In the genomic region with DNA sequence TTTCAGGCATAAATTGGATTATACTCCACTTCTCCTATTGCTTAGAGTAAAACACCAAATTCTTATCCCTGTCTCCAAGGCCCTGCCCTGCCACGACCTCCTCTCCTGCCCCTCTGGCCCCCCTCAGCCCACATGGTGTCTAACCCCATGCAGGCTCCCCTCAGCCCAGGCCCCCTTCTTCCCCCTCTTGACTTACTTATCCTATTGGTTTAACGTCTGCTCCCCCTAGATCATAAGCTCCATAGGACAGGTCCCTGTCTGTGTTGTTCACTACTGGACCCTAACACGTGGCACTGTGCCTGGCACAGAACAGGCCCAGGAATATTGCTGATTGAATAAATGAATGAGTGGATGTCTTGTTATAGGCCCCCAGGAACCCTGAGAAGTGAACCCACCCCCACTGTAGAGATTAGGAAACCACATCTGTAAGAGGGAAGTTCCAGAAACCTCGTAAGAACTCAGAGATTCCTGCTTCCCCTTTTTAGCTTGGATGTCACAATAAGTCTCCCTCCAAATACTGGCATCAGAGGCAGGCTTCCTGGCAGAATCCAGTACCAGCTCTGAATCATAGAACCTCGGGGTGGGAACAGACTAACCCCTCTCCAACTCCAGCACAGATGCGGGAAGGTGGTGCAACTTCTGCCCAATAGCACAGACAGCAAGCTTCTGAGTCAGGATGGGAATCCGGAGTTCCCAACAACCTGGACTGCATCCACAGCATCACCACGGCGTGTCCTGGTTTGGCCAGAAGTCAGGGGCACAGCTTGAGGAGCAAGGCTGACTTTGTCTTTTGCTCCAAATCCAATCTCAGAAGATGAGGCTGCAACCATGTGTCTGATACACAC, we compare ENCODE assay signal across 10 cellular contexts. TPM values are rescaled to one million over a fixed set of nuclear protein-coding genes. Genes with fewer than 3 reads are reported as not detected.
A peak's percentile ranks its signal among the peaks of the same experiment; 100 is the strongest.
DNase-seq lines count a peak whose midpoint lies in the region; ATAC-seq and TF ChIP-seq lines count a peak whose summit lies in the region.
"Had no signal": no experiment of that assay in that cellular context is flagged by ENCODE, and none has a peak within 500 bp of the region (broad histone marks: within the 10 kb centered on the region; RNA-seq: fewer than 3 reads in every experiment).

No MANE protein-coding gene starts in this region.

- no peak overlapping the region for H3K4me3 Mint-ChIP-seq in chondrocyte (ENCODE audit: unreplicated experiment)
- H3K4me3 Mint-ChIP-seq in naive thymus-derived CD4-positive, alpha-beta T cell, result peak overlapping the region in 2 of 10 donors; percentile 8 to 18
- no peak overlapping the region for H3K4me3 Mint-ChIP-seq in H9

- no peak overlapping the region for H3K27ac Mint-ChIP-seq in chondrocyte (ENCODE audit: unreplicated experiment)
- peak overlapping the region in 8 of 9 donors; percentile 6 to 92 (median 74) for H3K27ac Mint-ChIP-seq in naive thymus-derived CD4-positive, alpha-beta T cell
- peak overlapping the region in 1 of 3 experiments; percentile 8; a peak in 2 of 7 replicates for H3K27ac Mint-ChIP-seq in H9

- H3K23ac ChIP-seq in H9 (ENCODE audit: insufficient read length, low read depth, low read length), result no peak overlapping the region

- H3K4me3 ChIP-seq in BLaER1 treated with 17β-estradiol and CSF1 and Interleukin-3, amounts not matched to agents 10 nM and 100 nM, result peak overlapping the region in 3 of 10 experiments; percentile 2 to 25 (median 24); a peak in 5 of 20 replicates
- H3K4me3 ChIP-seq in naive thymus-derived CD4-positive, alpha-beta T cell (ENCODE audit: low read length), result no peak overlapping the region
- H3K4me3 ChIP-seq: testis had no signal

- peak; percentile 85 for DNase-seq in NOMO-1 treated with dmso at 0.1 percent for 144 hours (lab: John Stamatoyannopoulos, UW; ENCODE audit: unreplicated experiment)
- DNase-seq in chondrocyte (ENCODE audit: low spot score), result peak; percentile 75
- DNase-seq in naive thymus-derived CD4-positive, alpha-beta T cell, result no peak
- no peak for DNase-seq in H9
- no peak for DNase-seq in NCI-H1417 (lab: John Stamatoyannopoulos, UW)
- no peak for DNase-seq in COLO829 (ENCODE audit: low spot score)
- DNase-seq: NCI-H2081, testis had no signal

- H3K79me1 ChIP-seq in H9 (ENCODE audit: insufficient read depth, low read depth, low read length, poor library complexity, severe bottlenecking), result no peaks in the 10 kb centered on the region

- H3K56ac ChIP-seq in H9 (ENCODE audit: insufficient read length, low read depth, low read length), result no peak overlapping the region

- no peaks in the 10 kb centered on the region for H3K27me3 ChIP-seq in BLaER1 treated with 17β-estradiol and CSF1 and Interleukin-3, amounts not matched to agents 10 nM and 100 nM
- no peaks in the 10 kb centered on the region for H3K27me3 ChIP-seq in naive thymus-derived CD4-positive, alpha-beta T cell (ENCODE audit: control insufficient read depth in 2 of 2, insufficient read depth in 2 of 2, low read length in 2 of 2)
- no peaks in the 10 kb centered on the region for H3K27me3 ChIP-seq in H9 (ENCODE audit: insufficient read depth, low read length)
- H3K27me3 ChIP-seq: testis had no signal

- H3K9me3 Mint-ChIP-seq in chondrocyte (ENCODE audit: low read depth) (peaks cover 4% of the 10 kb centered on the region), H9 (no peaks in the 10 kb centered on the region)
- H3K9me3 Mint-ChIP-seq in naive thymus-derived CD4-positive, alpha-beta T cell, result no peaks in the 10 kb centered on the region

- no peak overlapping the region for H3T11ph ChIP-seq in H9 (ENCODE audit: low read length)

- peak overlapping the region; percentile 8 to 92 (median 79); a peak in 20 of 22 replicates for H3K9ac ChIP-seq in BLaER1 treated with 17β-estradiol and CSF1 and Interleukin-3, amounts not matched to agents 10 nM and 100 nM
- no peak overlapping the region for H3K9ac ChIP-seq in H9 (ENCODE audit: extremely low read depth, insufficient read length, low read length)

- no peak overlapping the region for H2BK120ac ChIP-seq in H9 (ENCODE audit: low read depth, low read length, poor library complexity, severe bottlenecking)

- no peak overlapping the region for H2BK15ac ChIP-seq in H9 (ENCODE audit: low read depth, low read length)

- H2AK5ac ChIP-seq in H9 (ENCODE audit: insufficient read length, low read length), result no peak overlapping the region

- no peak overlapping the region; the same call in 1 of the 2 replicates for H3K14ac ChIP-seq in H9 (ENCODE audit: insufficient read depth, low read length)

- intact Hi-C loops in naive thymus-derived CD4-positive, alpha-beta T cell (cut with micrococcal nuclease), result no loop called here

- H2AFZ ChIP-seq in H9 (ENCODE audit: low read length), result no peak overlapping the region

- no peak overlapping the region for H4K91ac ChIP-seq in H9 (ENCODE audit: insufficient read length, low read depth, low read length)

- peak; percentile 74 for ATAC-seq in naive thymus-derived CD4-positive, alpha-beta T cell
- no peak for ATAC-seq in HG03280 (IDR thresholded peaks at IDR 0.05; ENCODE audit: unreplicated experiment)

- no peaks in the 10 kb centered on the region for H3K9me3 ChIP-seq in BLaER1 treated with 17β-estradiol and CSF1 and Interleukin-3, amounts not matched to agents 10 nM and 100 nM (replicated peaks in 1 of 11)
- no peaks in the 10 kb centered on the region for H3K9me3 ChIP-seq in naive thymus-derived CD4-positive, alpha-beta T cell (ENCODE audit: control insufficient read depth in 2 of 3, low read length in 3 of 3)
- no peaks in the 10 kb centered on the region for H3K9me3 ChIP-seq in H9 (ENCODE audit: control insufficient read depth, low read depth, low read length)
- H3K9me3 ChIP-seq: testis had no signal

- H3K36me3 Mint-ChIP-seq in chondrocyte (ENCODE audit: low read depth), result no peaks in the 10 kb centered on the region
- H3K36me3 Mint-ChIP-seq in naive thymus-derived CD4-positive, alpha-beta T cell, result peaks cover 0 to 21% (median 21%) of the 10 kb centered on the region in 5 donors
- peaks cover 0 to 8% (median 4%) of the 10 kb centered on the region in 3 experiments; a peak in 4 of 7 replicates for H3K36me3 Mint-ChIP-seq in H9 (ENCODE audit: insufficient read depth in 1 of 3, low read depth in 3 of 3)

- no peak overlapping the region for H2BK12ac ChIP-seq in H9 (ENCODE audit: insufficient read length, low read depth, low read length)

- H3K23me2 ChIP-seq in H9 (ENCODE audit: insufficient read length, low read depth, low read length, poor library complexity, severe bottlenecking), result no peaks in the 10 kb centered on the region

- no peak overlapping the region for H2BK5ac ChIP-seq in H9 (ENCODE audit: insufficient read length, low read length)

- peak overlapping the region; percentile 70 to 97 (median 90) for H3K4me2 ChIP-seq in BLaER1 treated with 17β-estradiol and CSF1 and Interleukin-3, amounts not matched to agents 10 nM and 100 nM
- H3K4me2 ChIP-seq in H9 (ENCODE audit: insufficient read depth, insufficient read length, low read length), result no peak overlapping the region

- H3K79me2 ChIP-seq in H9 (ENCODE audit: insufficient read depth, low read length), result no peaks in the 10 kb centered on the region

- WGBS in H9 (ENCODE audit: extremely low coverage, insufficient read length, low lambda C conversion rate), result no CpG with 5 or more reads among the region's 9 CpGs

- CTCF ChIA-PET in naive thymus-derived CD4-positive, alpha-beta T cell (lab: Charles Lee), result interaction anchor here (0.7 to 10.9 kb wide), 6 partner anchors 9 to 155 kb away, joined by 3 to 153 read pairs (median 3); no protein-coding TSS in a partner anchor

- H4K20me1 ChIP-seq in BLaER1 treated with 17β-estradiol and CSF1 and Interleukin-3, amounts not matched to agents 10 nM and 100 nM, result peaks cover 0 to 5% (median 0%) of the 10 kb centered on the region in 11 experiments; a peak in 2 of 22 replicates
- no peaks in the 10 kb centered on the region for H4K20me1 ChIP-seq in H9 (ENCODE audit: control insufficient read depth, insufficient read depth, insufficient read length)

- no peak for TF ChIP-seq CTCF in chondrocyte (IDR thresholded peaks at IDR 0.05)
- TF ChIP-seq CTCF in H9 (conservative IDR thresholded peaks at IDR 0.05), result no peak

- peak overlapping the region; percentile 43 to 98 (median 93) for H3K27ac ChIP-seq in BLaER1 treated with 17β-estradiol and CSF1 and Interleukin-3, amounts not matched to agents 10 nM and 100 nM
- H3K27ac ChIP-seq in naive thymus-derived CD4-positive, alpha-beta T cell (ENCODE audit: low read depth, low read length), result no peak overlapping the region
- no peak overlapping the region for H3K27ac ChIP-seq in H9 (ENCODE audit: insufficient read length, low read depth, low read length)
- H3K27ac ChIP-seq: testis had no signal

- no peak overlapping the region for H2BK20ac ChIP-seq in H9 (ENCODE audit: low read depth, low read length, poor library complexity, severe bottlenecking)

- POLR2A ChIA-PET in naive thymus-derived CD4-positive, alpha-beta T cell (lab: Charles Lee), result interaction anchor here (0.9 kb wide), 1 partner anchor 36 kb away, joined by 3 read pairs; no protein-coding TSS in a partner anchor

- H3K4ac ChIP-seq in H9 (ENCODE audit: low read depth, low read length), result no peak overlapping the region

- H3K4me1 Mint-ChIP-seq in chondrocyte (ENCODE audit: low read depth) (no peaks in the 10 kb centered on the region), H9 (peaks cover 22 to 23% of the 10 kb centered on the region in 2 experiments)
- H3K4me1 Mint-ChIP-seq in naive thymus-derived CD4-positive, alpha-beta T cell, result peaks cover 41 to 83% (median 66%) of the 10 kb centered on the region in 7 donors

- H3K36me3 ChIP-seq in BLaER1 treated with 17β-estradiol and CSF1 and Interleukin-3, amounts not matched to agents 10 nM and 100 nM, result peaks cover 15 to 68% (median 46%) of the 10 kb centered on the region in 11 experiments; a peak in 20 of 22 replicates
- H3K36me3 ChIP-seq in naive thymus-derived CD4-positive, alpha-beta T cell (ENCODE audit: control insufficient read depth in 2 of 3, insufficient read depth in 3 of 3, low read length in 3 of 3), result peaks cover 0 to 38% (median 12%) of the 10 kb centered on the region in 3 experiments

- H3K18ac ChIP-seq in H9 (ENCODE audit: insufficient read length, low read depth, low read length), result no peak overlapping the region

- peaks cover 12% of the 10 kb centered on the region for H3K27me3 Mint-ChIP-seq in chondrocyte (ENCODE audit: low read depth)
- no peaks in the 10 kb centered on the region for H3K27me3 Mint-ChIP-seq in naive thymus-derived CD4-positive, alpha-beta T cell
- H3K27me3 Mint-ChIP-seq in H9 (ENCODE audit: low read depth), result peaks cover 2% of the 10 kb centered on the region

- H3K4me1 ChIP-seq in BLaER1 treated with 17β-estradiol and CSF1 and Interleukin-3, amounts not matched to agents 10 nM and 100 nM, result peaks cover 69 to 100% (median 95%) of the 10 kb centered on the region in 10 experiments
- peaks cover 0 to 18% of the 10 kb centered on the region in 2 donors for H3K4me1 ChIP-seq in naive thymus-derived CD4-positive, alpha-beta T cell (ENCODE audit: control insufficient read depth in 2 of 2, insufficient read depth in 2 of 2, low read length in 2 of 2)
- no peaks in the 10 kb centered on the region for H3K4me1 ChIP-seq in H9 (ENCODE audit: insufficient read depth, low read length)

- no peak overlapping the region for H4K5ac ChIP-seq in H9 (ENCODE audit: insufficient read length, low read depth, low read length)

- no peak overlapping the region for H4K8ac ChIP-seq in H9 (replicated peaks; ENCODE audit: insufficient read length, low read depth, low read length)

RNA-seq across cellular contexts. Expression of a gene that starts 31.5 kb away (rescaled TPM):
- total RNA-seq in chondrocyte (0.27 to 0.38 TPM (median 0.30 TPM) in 3 replicates), H9 (2021) (3.3 and 3.6 TPM in 2 replicates)
- 10 to 100 TPM in 3 of 5 experiments, 1 to 10 TPM in 2; 5.6 to 26.3 (median 12.9) TPM for total RNA-seq in naive thymus-derived CD4-positive, alpha-beta T cell
- 1 to 10 TPM; 5.0 to 8.0 TPM for polyA plus RNA-seq in naive thymus-derived CD4-positive, alpha-beta T cell

Comparison
In these comparisons a context has a peak if more than half of its experiments do, and no peak if none do; other contexts are left out.
1. H3K27ac ChIP-seq: peak in BLaER1 treated with 17β-estradiol and CSF1 and Interleukin-3, amounts not matched to agents 10 nM and 100 nM (11 of 11); none in naive thymus-derived CD4-positive, alpha-beta T cell (single experiment) and H9 (single experiment).
2. DNase-seq: peak in NOMO-1 treated with dmso at 0.1 percent for 144 hours (single experiment) and chondrocyte (single experiment); none in naive thymus-derived CD4-positive, alpha-beta T cell (0 of 9), H9 (single experiment), NCI-H1417 (0 of 3) and COLO829 (single experiment).